Comparison of ENCODE assay signal across 15 cellular contexts in genomic region chr22:39473856-39474255, GRCh38. TPM values are rescaled to one million over a fixed set of nuclear protein-coding genes. Genes with fewer than 3 reads are reported as not detected.
DNase-seq lines count a peak whose midpoint lies in the region; ATAC-seq and TF ChIP-seq lines count a peak whose summit lies in the region.
"Had no signal": no experiment of that assay in that cellular context is flagged by ENCODE, and none has a peak within 500 bp of the region (broad histone marks: within the 10 kb centered on the region; RNA-seq: fewer than 3 reads in every experiment).

No MANE protein-coding gene starts in this region.

- H3K9ac ChIP-seq in NT2/D1 (ENCODE audit: insufficient read length, low read depth), result peak overlapping the region; percentile 72

- H3K36me3 ChIP-seq in NT2/D1 (ENCODE audit: insufficient read depth, insufficient read length, low read length) (peaks cover 19% of the 10 kb centered on the region), gastroesophageal sphincter (no peaks in the 10 kb centered on the region), stomach (peaks cover 0 to 13% (median 0%) of the 10 kb centered on the region in 4 donors), thyroid gland (no peaks in the 10 kb centered on the region)
- H3K36me3 ChIP-seq: gastrocnemius medialis, suprapubic skin had no signal

- H3K4me1 Mint-ChIP-seq in activated CD4-positive, alpha-beta memory T cell treated with anti-CD3 and anti-CD28 coated beads, Interleukin-2, amount 10 ng/mL, durations not matched to agents 7 days and 5 days, result peaks cover 17% of the 10 kb centered on the region

- CTCF ChIA-PET in activated CD4-positive, alpha-beta memory T cell treated with anti-CD3 and anti-CD28 coated beads, Interleukin-2, amount 10 ng/mL, durations not matched to agents 7 days and 5 days (lab: Charles Lee), result interaction anchor here (1.2 kb wide), 1 partner anchor 36 kb away, joined by 3 read pairs; no protein-coding TSS in a partner anchor

- no peak overlapping the region for H3K4me3 Mint-ChIP-seq in activated CD4-positive, alpha-beta memory T cell treated with anti-CD3 and anti-CD28 coated beads, Interleukin-2, amount 10 ng/mL, durations not matched to agents 7 days and 5 days
- H3K4me3 Mint-ChIP-seq: activated CD4-positive, alpha-beta T cell treated with anti-CD3 and anti-CD28 coated beads, Interleukin-2, amount 10 ng/mL, durations not matched to agents 24 days and 14 days; activated naive CD8-positive, alpha-beta T cell treated with anti-CD3 and anti-CD28 coated beads for 36 hours; activated T-cell treated with anti-CD3 and anti-CD28 coated beads, Interleukin-2, amount 50 U/mL, for 24 hours; B cell; central memory CD8-positive, alpha-beta T cell had no signal

- no peaks in the 10 kb centered on the region for H3K36me3 Mint-ChIP-seq in activated CD4-positive, alpha-beta memory T cell treated with anti-CD3 and anti-CD28 coated beads, Interleukin-2, amount 10 ng/mL, durations not matched to agents 7 days and 5 days (ENCODE audit: low read depth)
- H3K36me3 Mint-ChIP-seq: activated naive CD8-positive, alpha-beta T cell treated with anti-CD3 and anti-CD28 coated beads for 36 hours; IgD-negative memory B cell had no signal

- WGBS in gastroesophageal sphincter (ENCODE audit: low coverage in 1 of 2), 2 donors, result 88% methylated on average over 1 of the region's 5 CpGs; no CpG with 5 or more reads in 1 of the 2 donors
- WGBS in stomach, 5 donors, result 65 to 80% (median 74%) methylated on average over 5 of the region's 5 CpGs
- 93 to 94% methylated on average over 3 to 4 of the region's 5 CpGs for WGBS in thyroid gland, 2 donors

- TF ChIP-seq EP300 in gastroesophageal sphincter (IDR thresholded peaks at IDR 0.05) (no peak), stomach (IDR thresholded peaks at IDR 0.05) (no peak)

- H3K27me3 Mint-ChIP-seq in activated CD4-positive, alpha-beta memory T cell treated with anti-CD3 and anti-CD28 coated beads, Interleukin-2, amount 10 ng/mL, durations not matched to agents 7 days and 5 days, result no peaks in the 10 kb centered on the region
- H3K27me3 Mint-ChIP-seq: activated CD4-positive, alpha-beta T cell treated with anti-CD3 and anti-CD28 coated beads, Interleukin-2, amount 10 ng/mL, durations not matched to agents 24 days and 14 days; activated naive CD8-positive, alpha-beta T cell treated with anti-CD3 and anti-CD28 coated beads for 36 hours; activated T-cell treated with anti-CD3 and anti-CD28 coated beads, Interleukin-2, amount 50 U/mL, for 24 hours; B cell; IgD-negative memory B cell had no signal

- intact Hi-C loops in stomach (cut with DNase I; ENCODE audit: low total_unique reads) (no loop called here), thyroid gland (cut with DNase I) (no loop called here)

- no peaks in the 10 kb centered on the region for H3K9me3 Mint-ChIP-seq in activated CD4-positive, alpha-beta memory T cell treated with anti-CD3 and anti-CD28 coated beads, Interleukin-2, amount 10 ng/mL, durations not matched to agents 7 days and 5 days
- H3K9me3 Mint-ChIP-seq: activated CD4-positive, alpha-beta T cell treated with anti-CD3 and anti-CD28 coated beads, Interleukin-2, amount 10 ng/mL, durations not matched to agents 24 days and 14 days; activated naive CD8-positive, alpha-beta T cell treated with anti-CD3 and anti-CD28 coated beads for 36 hours; activated T-cell treated with anti-CD3 and anti-CD28 coated beads, Interleukin-2, amount 50 U/mL, for 24 hours; central memory CD8-positive, alpha-beta T cell; IgD-negative memory B cell had no signal

- POLR2A ChIA-PET in activated CD4-positive, alpha-beta memory T cell treated with anti-CD3 and anti-CD28 coated beads, Interleukin-2, amount 10 ng/mL, durations not matched to agents 7 days and 5 days (lab: Charles Lee), result no interaction called here

- H3K4me3 ChIP-seq in NT2/D1 (ENCODE audit: insufficient read length, low read depth), result no peak overlapping the region
- H3K4me3 ChIP-seq in gastroesophageal sphincter, result no peak overlapping the region
- H3K4me3 ChIP-seq in stomach, result peak overlapping the region in 2 of 4 donors; percentile 1 to 16
- H3K4me3 ChIP-seq in thyroid gland (replicated peaks in 1 of 3), result no peak overlapping the region
- H3K4me3 ChIP-seq: gastrocnemius medialis, suprapubic skin had no signal

- H3K4me1 ChIP-seq in NT2/D1 (ENCODE audit: insufficient read depth, insufficient read length) (peaks cover 53% of the 10 kb centered on the region), gastroesophageal sphincter (peaks cover 0 to 73% (median 15%) of the 10 kb centered on the region in 3 donors), stomach (peaks cover 44 to 70% (median 65%) of the 10 kb centered on the region in 4 donors), thyroid gland (peaks cover 14 to 28% of the 10 kb centered on the region in 2 donors)

- H3K27me3 ChIP-seq in NT2/D1 (ENCODE audit: insufficient read depth, insufficient read length) (no peaks in the 10 kb centered on the region), gastroesophageal sphincter (peaks cover 19% of the 10 kb centered on the region), stomach (peaks cover 0 to 8% (median 0%) of the 10 kb centered on the region in 3 donors), thyroid gland (no peaks in the 10 kb centered on the region)
- H3K27me3 ChIP-seq: gastrocnemius medialis, suprapubic skin had no signal

- no peak for TF ChIP-seq POLR2A in gastroesophageal sphincter (IDR thresholded peaks at IDR 0.05)
- no peak for TF ChIP-seq POLR2A in stomach (IDR thresholded peaks at IDR 0.05)
- TF ChIP-seq POLR2A in thyroid gland (IDR thresholded peaks at IDR 0.05), result no peak

- H3K9me3 ChIP-seq in NT2/D1 (ENCODE audit: insufficient read depth, low read length) (no peaks in the 10 kb centered on the region), gastroesophageal sphincter (no peaks in the 10 kb centered on the region), stomach (no peaks in the 10 kb centered on the region), thyroid gland (no peaks in the 10 kb centered on the region)
- H3K9me3 ChIP-seq: gastrocnemius medialis, suprapubic skin had no signal

- TF ChIP-seq CTCF in gastroesophageal sphincter (IDR thresholded peaks at IDR 0.05) (no peak), stomach (IDR thresholded peaks at IDR 0.05) (no peak), thyroid gland (IDR thresholded peaks at IDR 0.05) (no peak)

- ATAC-seq in gastroesophageal sphincter (no peak), GM18498 (IDR thresholded peaks at IDR 0.05; ENCODE audit: unreplicated experiment) (no peak)
- ATAC-seq: gastrocnemius medialis had no signal

- H3K27ac ChIP-seq in gastroesophageal sphincter (peak overlapping the region in 3 of 4 donors; percentile 43 to 55 (median 51)), stomach (peak overlapping the region; percentile 49 to 86 (median 73)), thyroid gland (no peak overlapping the region)
- H3K27ac ChIP-seq: suprapubic skin had no signal

- H3K27ac Mint-ChIP-seq in activated CD4-positive, alpha-beta memory T cell treated with anti-CD3 and anti-CD28 coated beads, Interleukin-2, amount 10 ng/mL, durations not matched to agents 7 days and 5 days, result no peak overlapping the region
- H3K27ac Mint-ChIP-seq: activated CD4-positive, alpha-beta T cell treated with anti-CD3 and anti-CD28 coated beads, Interleukin-2, amount 10 ng/mL, durations not matched to agents 24 days and 14 days; activated naive CD8-positive, alpha-beta T cell treated with anti-CD3 and anti-CD28 coated beads for 36 hours; activated T-cell treated with anti-CD3 and anti-CD28 coated beads, Interleukin-2, amount 50 U/mL, for 24 hours had no signal

- DNase-seq in NT2/D1 (ENCODE audit: low read depth, low spot score), result no peak
- no peak for DNase-seq in stomach
- no peak for DNase-seq in activated CD4-positive, alpha-beta memory T cell treated with anti-CD3 and anti-CD28 coated beads, Interleukin-2, amount 10 ng/mL, durations not matched to agents 7 days and 5 days
- DNase-seq in thyroid gland, result no peak
- DNase-seq: activated CD4-positive, alpha-beta T cell treated with anti-CD3 and anti-CD28 coated beads, Interleukin-2, amount 10 ng/mL, durations not matched to agents 24 days and 14 days; activated naive CD8-positive, alpha-beta T cell treated with anti-CD3 and anti-CD28 coated beads for 36 hours; activated T-cell treated with anti-CD3 and anti-CD28 coated beads, Interleukin-2, amount 50 U/mL, for 24 hours; gastrocnemius medialis; SIG-M5 had no signal

RNA-seq across cellular contexts. Expression of gene MGAT3, which starts 17.0 kb away (rescaled TPM):
- 1 to 10 TPM; 2.6 to 3.9 (median 2.9) TPM for total RNA-seq in gastroesophageal sphincter
- total RNA-seq in stomach, result 10 to 100 TPM in 1 of 5 donors, 1 to 10 TPM in 3, under 1 TPM in 1; 0.89 to 12.0 (median 1.8) TPM
- 1 to 10 TPM; 1.1 to 2.9 (median 1.4) TPM for polyA plus RNA-seq in stomach
- under 1 TPM; 0.55 to 0.83 TPM for total RNA-seq in activated CD4-positive, alpha-beta memory T cell treated with anti-CD3 and anti-CD28 coated beads, Interleukin-2, amount 10 ng/mL, durations not matched to agents 7 days and 5 days
- 1 to 10 TPM in 2 of 4 donors, under 1 TPM in 2; 0.45 to 1.6 (median 0.90) TPM for total RNA-seq in thyroid gland

RNA-seq across cellular contexts. Expression of gene MIEF1, which starts 28.2 kb away (rescaled TPM):
- total RNA-seq in gastroesophageal sphincter (10 to 100 TPM; 17.8 to 28.3 (median 21.4) TPM), stomach (10 to 100 TPM; 15.8 to 47.3 (median 20.0) TPM), thyroid gland (10 to 100 TPM; 21.4 to 30.5 (median 26.7) TPM)
- polyA plus RNA-seq in stomach, result 1 to 10 TPM; 5.1 to 9.5 (median 8.8) TPM
- 10 to 100 TPM; 32.4 to 32.6 TPM for total RNA-seq in activated CD4-positive, alpha-beta memory T cell treated with anti-CD3 and anti-CD28 coated beads, Interleukin-2, amount 10 ng/mL, durations not matched to agents 7 days and 5 days

RNA-seq across cellular contexts. Expression of gene ATF4, which starts 46.5 kb away (rescaled TPM):
- total RNA-seq in gastroesophageal sphincter, result 100 to 1,000 TPM; 450 to 718 (median 563) TPM
- 100 to 1,000 TPM; 155 to 438 (median 370) TPM for total RNA-seq in stomach
- 100 to 1,000 TPM; 592 to 929 (median 872) TPM for polyA plus RNA-seq in stomach
- total RNA-seq in activated CD4-positive, alpha-beta memory T cell treated with anti-CD3 and anti-CD28 coated beads, Interleukin-2, amount 10 ng/mL, durations not matched to agents 7 days and 5 days, result 100 to 1,000 TPM; 456 to 460 TPM
- 100 to 1,000 TPM; 173 to 273 (median 210) TPM for total RNA-seq in thyroid gland

RNA-seq across cellular contexts. Expression of gene RPS19BP1, which starts 58.7 kb away (rescaled TPM):
- total RNA-seq in gastroesophageal sphincter (100 to 1,000 TPM; 144 to 176 (median 160) TPM), stomach (100 to 1,000 TPM in 2 of 5 donors, 10 to 100 TPM in 3; 36.9 to 684 (median 86.5) TPM), thyroid gland (100 to 1,000 TPM; 120 to 243 (median 171) TPM)
- 100 to 1,000 TPM; 195 to 221 (median 200) TPM for polyA plus RNA-seq in stomach
- total RNA-seq in activated CD4-positive, alpha-beta memory T cell treated with anti-CD3 and anti-CD28 coated beads, Interleukin-2, amount 10 ng/mL, durations not matched to agents 7 days and 5 days, result 10 to 100 TPM; 54.3 to 60.7 TPM

Comparison
In these comparisons a context has a peak if more than half of its experiments do, and no peak if none do; other contexts are left out.
1. H3K27ac ChIP-seq: peak in gastroesophageal sphincter (3 of 4) and stomach (5 of 5); none in thyroid gland (0 of 3).